In genomic region chr6:132813173-132813856, GRCh38 we compare ENCODE assay signal across 1 cellular context.
A peak's percentile ranks its signal among the peaks of the same experiment; 100 is the strongest.
TF ChIP-seq lines count a peak whose summit lies in the region.

No MANE protein-coding gene starts in this region.

TF ChIP-seq in IMR-90, 13 proteins besides CTCF, POLR2A, EP300 and RAD21 (continued from another document):
- no peak for TF ChIP-seq USF2 (IDR thresholded peaks at IDR 0.05; ENCODE audit: low read depth, low read length)
- TF ChIP-seq CHD1 (IDR thresholded peaks at IDR 0.05; ENCODE audit: low read depth, low read length) = no peak
- no peak for TF ChIP-seq NFE2L2 (IDR thresholded peaks at IDR 0.05; ENCODE audit: low read depth, low read length)
- no peak for TF ChIP-seq MAFK (IDR thresholded peaks at IDR 0.05; ENCODE audit: low read depth, low read length)
- TF ChIP-seq CEBPB (IDR thresholded peaks at IDR 0.05; ENCODE audit: low read depth, low read length) = no peak
- TF ChIP-seq MXI1 (IDR thresholded peaks at IDR 0.05; ENCODE audit: borderline replicate concordance, low read depth, low read length) = peak; percentile 62; the same call in 1 of the 2 replicates
- peak; percentile 95 for TF ChIP-seq BHLHE40 (IDR thresholded peaks at IDR 0.05; ENCODE audit: low read depth, low read length)
- TF ChIP-seq MAZ (IDR thresholded peaks at IDR 0.05; ENCODE audit: borderline replicate concordance, low read depth, low read length) = no peak
- no peak for TF ChIP-seq SMC3 (IDR thresholded peaks at IDR 0.05; ENCODE audit: low read depth, low read length)
- TF ChIP-seq FOS (IDR thresholded peaks at IDR 0.05; ENCODE audit: low read depth, low read length) = no peak
- no peak for TF ChIP-seq ELK1 (IDR thresholded peaks at IDR 0.05; ENCODE audit: borderline replicate concordance, low read depth, low read length)
